ENCODE assay signal across 14 cellular contexts in the genomic region with DNA sequence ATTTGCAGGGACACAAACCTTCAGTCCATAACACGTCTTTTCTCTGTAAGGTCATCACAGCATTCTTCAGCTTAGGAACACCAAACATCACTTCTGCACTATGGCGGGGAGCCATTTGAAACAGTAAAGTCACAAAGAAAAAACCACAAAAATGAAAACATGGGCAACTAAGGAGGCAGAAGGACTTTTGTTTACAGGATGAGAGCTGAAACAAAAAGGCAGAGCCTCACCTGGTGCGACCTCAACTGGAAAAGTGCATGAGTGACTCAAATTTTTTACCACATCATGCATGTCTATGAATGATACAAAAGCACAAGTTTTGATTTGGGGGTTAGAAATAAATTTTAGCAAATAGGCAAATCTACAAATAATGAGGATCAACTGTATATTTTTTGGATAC.
DNase-seq lines count a peak whose midpoint lies in the region; ATAC-seq and TF ChIP-seq lines count a peak whose summit lies in the region.
"Had no signal": no experiment of that assay in that cellular context is flagged by ENCODE, and none has a peak within 500 bp of the region (broad histone marks: within the 10 kb centered on the region; RNA-seq: fewer than 3 reads in every experiment).

No MANE protein-coding gene starts in this region.

- H3K27ac Mint-ChIP-seq in CD4-positive, alpha-beta T cell, result peak overlapping the region; percentile 78
- H3K27ac Mint-ChIP-seq in activated T-helper 1 cell treated with anti-CD3 and anti-CD28 coated beads, Interleukin-12 subunit alpha, Interleukin-12 subunit beta, Interleukin-2, Interleukin-4 antibody, amounts not matched to agents 30 ng/mL and 10 ng/mL and 1 ng/mL, durations not matched to agents 14 hours and 24 hours and 36 hours, result peak overlapping the region; percentile 84

- no peaks in the 10 kb centered on the region for H3K27me3 Mint-ChIP-seq in CD4-positive, alpha-beta T cell
- no peaks in the 10 kb centered on the region for H3K27me3 Mint-ChIP-seq in activated T-helper 1 cell treated with anti-CD3 and anti-CD28 coated beads, Interleukin-12 subunit alpha, Interleukin-12 subunit beta, Interleukin-2, Interleukin-4 antibody, amounts not matched to agents 30 ng/mL and 10 ng/mL and 1 ng/mL, durations not matched to agents 14 hours and 24 hours and 36 hours (ENCODE audit: insufficient read depth)

- POLR2A ChIA-PET in CD4-positive, alpha-beta T cell (lab: Charles Lee), result interaction anchor here (0.7 to 4.2 kb wide), 11 partner anchors 13 to 146 kb away, joined by 3 to 141 read pairs (median 5); a partner anchor contains a TSS

- no peak overlapping the region for H3K27ac ChIP-seq in CD4-positive, alpha-beta T cell (ENCODE audit: low read depth, low read length)
- H3K27ac ChIP-seq: thoracic aorta had no signal

- DNase-seq in CD4-positive, alpha-beta T cell, result peak in 3 of 10 experiments; percentile 25 to 28 (median 25)
- peak; percentile 16 for DNase-seq in EH (ENCODE audit: low read depth)
- DNase-seq in activated T-helper 1 cell treated with anti-CD3 and anti-CD28 coated beads, Interleukin-12 subunit alpha, Interleukin-12 subunit beta, Interleukin-2, Interleukin-4 antibody, amounts not matched to agents 30 ng/mL and 10 ng/mL and 1 ng/mL, durations not matched to agents 14 hours and 24 hours and 36 hours (ENCODE audit: low spot score), result no peak
- DNase-seq in epithelial cell of esophagus (ENCODE audit: low read depth), result peak; percentile 33
- DNase-seq in amygdala (lab: John Stamatoyannopoulos, UW), result no peak
- DNase-seq: DMS79 treated with DMSO at 0.1 percent for 48 hours, HCEC 1CT, midbrain, NCI-H1930, NCI-H524 treated with DMSO at 0.1 percent for 48 hours had no signal

- TF ChIP-seq CTCF in CD4-positive, alpha-beta T cell (IDR thresholded peaks at IDR 0.05), result no peak
- no peak for TF ChIP-seq CTCF in epithelial cell of esophagus (IDR thresholded peaks at IDR 0.05; ENCODE audit: insufficient read depth, low read depth, low read length, missing control alignments)

- peaks cover 76% of the 10 kb centered on the region for H3K4me1 Mint-ChIP-seq in CD4-positive, alpha-beta T cell (ENCODE audit: low read depth)
- H3K4me1 Mint-ChIP-seq in activated T-helper 1 cell treated with anti-CD3 and anti-CD28 coated beads, Interleukin-12 subunit alpha, Interleukin-12 subunit beta, Interleukin-2, Interleukin-4 antibody, amounts not matched to agents 30 ng/mL and 10 ng/mL and 1 ng/mL, durations not matched to agents 14 hours and 24 hours and 36 hours (ENCODE audit: low read depth), result peaks cover 68% of the 10 kb centered on the region

- peak overlapping the region; percentile 27 for H3K4me3 Mint-ChIP-seq in CD4-positive, alpha-beta T cell
- peak overlapping the region; percentile 46 for H3K4me3 Mint-ChIP-seq in activated T-helper 1 cell treated with anti-CD3 and anti-CD28 coated beads, Interleukin-12 subunit alpha, Interleukin-12 subunit beta, Interleukin-2, Interleukin-4 antibody, amounts not matched to agents 30 ng/mL and 10 ng/mL and 1 ng/mL, durations not matched to agents 14 hours and 24 hours and 36 hours

- no peaks in the 10 kb centered on the region for H3K9me3 Mint-ChIP-seq in CD4-positive, alpha-beta T cell
- peaks cover 10% of the 10 kb centered on the region for H3K9me3 Mint-ChIP-seq in activated T-helper 1 cell treated with anti-CD3 and anti-CD28 coated beads, Interleukin-12 subunit alpha, Interleukin-12 subunit beta, Interleukin-2, Interleukin-4 antibody, amounts not matched to agents 30 ng/mL and 10 ng/mL and 1 ng/mL, durations not matched to agents 14 hours and 24 hours and 36 hours

- peak; percentile 55 for ATAC-seq in CD4-positive, alpha-beta T cell (ENCODE audit: poor library complexity)
- ATAC-seq in GM21825 (IDR thresholded peaks at IDR 0.05; ENCODE audit: unreplicated experiment) (no peak), GM21786 (IDR thresholded peaks at IDR 0.05; ENCODE audit: unreplicated experiment) (no peak), GM21717 (IDR thresholded peaks at IDR 0.05; ENCODE audit: unreplicated experiment) (no peak)

- CTCF ChIA-PET in CD4-positive, alpha-beta T cell (lab: Charles Lee), result interaction anchor here (0.8 to 3.7 kb wide), 21 partner anchors 11 to 177 kb away, joined by 3 to 52 read pairs (median 5); a partner anchor contains a TSS

- no peaks in the 10 kb centered on the region for H3K9me3 ChIP-seq in CD4-positive, alpha-beta T cell (ENCODE audit: control insufficient read depth, low read length)
- H3K9me3 ChIP-seq: thoracic aorta had no signal

- H3K36me3 Mint-ChIP-seq in CD4-positive, alpha-beta T cell (ENCODE audit: low read depth), result no peaks in the 10 kb centered on the region
- H3K36me3 Mint-ChIP-seq in activated T-helper 1 cell treated with anti-CD3 and anti-CD28 coated beads, Interleukin-12 subunit alpha, Interleukin-12 subunit beta, Interleukin-2, Interleukin-4 antibody, amounts not matched to agents 30 ng/mL and 10 ng/mL and 1 ng/mL, durations not matched to agents 14 hours and 24 hours and 36 hours (ENCODE audit: low read depth), result peaks cover 4% of the 10 kb centered on the region

- no peak overlapping the region for H3K4me3 ChIP-seq in epithelial cell of esophagus (ENCODE audit: low read length)
- H3K4me3 ChIP-seq: thoracic aorta had no signal

- H3K27me3 ChIP-seq in CD4-positive, alpha-beta T cell (ENCODE audit: control insufficient read depth, insufficient read depth, low read length), result no peaks in the 10 kb centered on the region

- intact Hi-C loops in CD4-positive, alpha-beta T cell (cut with DNase I, micrococcal nuclease), result loop anchor here (2.0 kb wide), 3 partner anchors 92 to 176 kb away; no protein-coding TSS in a partner anchor
- intact Hi-C loops in activated T-helper 1 cell treated with anti-CD3 and anti-CD28 coated beads, Interleukin-12 subunit alpha, Interleukin-12 subunit beta, Interleukin-2, Interleukin-4 antibody, amounts not matched to agents 30 ng/mL and 10 ng/mL and 1 ng/mL, durations not matched to agents 14 hours and 24 hours and 36 hours (cut with micrococcal nuclease), result loop anchor here (1.0 to 10.0 kb wide), 2 partner anchors 91 to 584 kb away; a partner anchor contains a TSS

Comparison
In these comparisons a context has a peak if more than half of its experiments do, and no peak if none do; other contexts are left out.
1. DNase-seq: peak in EH (single experiment) and epithelial cell of esophagus (single experiment); none in activated T-helper 1 cell treated with anti-CD3 and anti-CD28 coated beads, Interleukin-12 subunit alpha, Interleukin-12 subunit beta, Interleukin-2, Interleukin-4 antibody, amounts not matched to agents 30 ng/mL and 10 ng/mL and 1 ng/mL, durations not matched to agents 14 hours and 24 hours and 36 hours (single experiment) and amygdala (0 of 56).